ENCODE assay signal across 26 cellular contexts in genomic region chr16:67707210-67707609, GRCh38.
"Had no signal": no experiment of that assay in that cellular context is flagged by ENCODE, and none has a peak within 500 bp of the region (broad histone marks: within the 10 kb centered on the region; RNA-seq: fewer than 3 reads in every experiment).

No MANE protein-coding gene starts in this region.

- FAIRE-seq: colon, endometrium, endothelial cell of umbilical vein, frontal cortex had no signal

- ATAC-seq: effector memory CD8-positive, alpha-beta T cell; esophagus mucosa; foreskin keratinocyte; gastroesophageal sphincter; heart left ventricle; heart right ventricle had no signal

- H3K4me2 ChIP-seq: hepatocyte had no signal

- H3K4me3 ChIP-seq: colonic mucosa, coronary artery, dorsolateral prefrontal cortex, esophagus muscularis mucosa, esophagus squamous epithelium, gastroesophageal sphincter, heart left ventricle, heart right ventricle, hepatocyte had no signal

- H3K27ac ChIP-seq: colonic mucosa, coronary artery, dorsolateral prefrontal cortex, esophagus muscularis mucosa, foreskin keratinocyte, gastroesophageal sphincter, heart left ventricle, heart right ventricle, hepatocyte had no signal

- H3K27me3 ChIP-seq: colonic mucosa, dorsolateral prefrontal cortex, esophagus muscularis mucosa, esophagus squamous epithelium, foreskin keratinocyte, gastroesophageal sphincter, heart left ventricle, heart right ventricle, hepatocyte had no signal

- H2AFZ ChIP-seq: hepatocyte had no signal

- H3K36me3 ChIP-seq: colonic mucosa, esophagus muscularis mucosa, gastroesophageal sphincter had no signal

- DNase-seq: colonic mucosa; cortex of kidney; dermis blood vessel endothelial cell; dorsolateral prefrontal cortex; effector CD4-positive, alpha-beta T cell; effector CD8-positive, alpha-beta T cell; effector memory CD4-positive, alpha-beta T cell; effector memory CD8-positive, alpha-beta T cell; endodermal cell; erythroblast; esophagus squamous epithelium; foreskin fibroblast; foreskin keratinocyte; foreskin melanocyte; glutamatergic neuron; heart left ventricle; heart right ventricle had no signal

- H3K9me3 ChIP-seq: colonic mucosa, esophagus muscularis mucosa, esophagus squamous epithelium, gastroesophageal sphincter, heart left ventricle, heart right ventricle had no signal

- H3K4me1 ChIP-seq: colonic mucosa, gastroesophageal sphincter had no signal
